ENCODE assay signal across 18 cellular contexts in genomic region chr2:239181074-239181581, GRCh38.
DNase-seq lines count a peak whose midpoint lies in the region; ATAC-seq, FAIRE-seq and TF ChIP-seq lines count a peak whose summit lies in the region.
"Had no signal": no experiment of that assay in that cellular context is flagged by ENCODE, and none has a peak within 500 bp of the region (broad histone marks: within the 10 kb centered on the region; RNA-seq: fewer than 3 reads in every experiment).

No MANE protein-coding gene starts in this region.

- no peak overlapping the region for H3K4me2 ChIP-seq in HepG2 (ENCODE audit: low read depth, low read length)

- no peak overlapping the region for H3K4me3 Mint-ChIP-seq in type B pancreatic cell
- H3K4me3 Mint-ChIP-seq: natural killer cell treated with Interleukin-12 subunit alpha and Interleukin-12 subunit beta and Interleukin-15 and Interleukin-18, amount 100 ng/mL, for 72 hours had no signal

- TF ChIP-seq CTCF in HepG2 (CRISPR knock-in tag; IDR thresholded peaks at IDR 0.05): no peak
- no peak for TF ChIP-seq CTCF in type B pancreatic cell (conservative IDR thresholded peaks at IDR 0.05)

- H3K4me1 ChIP-seq in HepG2 (ENCODE audit: insufficient read depth, low read length): peaks cover 24% of the 10 kb centered on the region
- H3K4me1 ChIP-seq: colonic mucosa, SJCRH30, thyroid gland had no signal

- H3K36me3 Mint-ChIP-seq in type B pancreatic cell: peaks cover 22% of the 10 kb centered on the region

- no peak for FAIRE-seq in HepG2 (lab: Jason Lieb, UNC)
- FAIRE-seq: endometrium had no signal

- H3K36me3 ChIP-seq in HepG2 (replicated peaks in 1 of 2; ENCODE audit: control insufficient read depth in 1 of 2, insufficient read depth in 2 of 2, low read length in 2 of 2): peaks cover 9 to 24% of the 10 kb centered on the region in 2 experiments; a peak in 4 of 5 replicates
- H3K36me3 ChIP-seq: colonic mucosa, SJCRH30, thyroid gland had no signal

- no peaks in the 10 kb centered on the region for H3K9me3 ChIP-seq in HepG2 (ENCODE audit: low read length)
- H3K9me3 ChIP-seq: colonic mucosa, SJCRH30, thyroid gland had no signal

- no peaks in the 10 kb centered on the region for H3K9me3 Mint-ChIP-seq in type B pancreatic cell
- H3K9me3 Mint-ChIP-seq: natural killer cell treated with Interleukin-12 subunit alpha and Interleukin-12 subunit beta and Interleukin-15 and Interleukin-18, amount 100 ng/mL, for 72 hours had no signal

- CTCF ChIA-PET in HepG2 (lab: Yijun Ruan, JAX; ENCODE audit: low intra/inter-chr PET ratio, low total read pairs): no interaction called here

- H3K27me3 ChIP-seq in HepG2 (ENCODE audit: control insufficient read depth in 1 of 2, insufficient read depth in 2 of 2, low read length in 2 of 2): no peaks in the 10 kb centered on the region
- H3K27me3 ChIP-seq: colonic mucosa, SJCRH30, thyroid gland had no signal

- intact Hi-C loops in HepG2 (cut with micrococcal nuclease; ENCODE audit: unreplicated experiment): no loop called here

- no peaks in the 10 kb centered on the region for H3K27me3 Mint-ChIP-seq in type B pancreatic cell
- H3K27me3 Mint-ChIP-seq: natural killer cell treated with Interleukin-12 subunit alpha and Interleukin-12 subunit beta and Interleukin-15 and Interleukin-18, amount 100 ng/mL, for 72 hours had no signal

- no peak overlapping the region for H2AFZ ChIP-seq in HepG2 (ENCODE audit: low read length)

- H4K20me1 ChIP-seq in HepG2 (ENCODE audit: insufficient read depth, low read length): no peaks in the 10 kb centered on the region

- H3K79me2 ChIP-seq in HepG2 (ENCODE audit: insufficient read depth, low read length): no peaks in the 10 kb centered on the region

- POLR2A ChIA-PET in HepG2 (lab: Yijun Ruan, JAX): no interaction called here

- TF ChIP-seq POLR2A in HepG2 (IDR thresholded peaks at IDR 0.05; ENCODE audit: insufficient read depth in 1 of 2, low read depth in 2 of 2, low read length in 2 of 2): no peak

- peak; percentile 57 for DNase-seq in activated effector memory CD4-positive, alpha-beta T cell treated with anti-CD3 and anti-CD28 coated beads, Interleukin-2, amount 50 U/mL, for 16 hours
- no peak for DNase-seq in activated effector memory CD4-positive, alpha-beta T cell treated with Interleukin-2 at 50 U/mL for 16 hours
- peak; percentile 72 for DNase-seq in NCI-H345 (lab: John Stamatoyannopoulos, UW)
- DNase-seq in HepG2 (ENCODE audit: low spot score): no peak
- DNase-seq in type B pancreatic cell (ENCODE audit: extremely low spot score, unreplicated experiment): peak; percentile 62
- DNase-seq in GM03348 (ENCODE audit: low spot score): no peak
- DNase-seq in SW480 (ENCODE audit: low spot score): no peak
- DNase-seq: activated CD4-positive, CD25-positive, alpha-beta regulatory T cell; colonic mucosa; hippocampal formation; mesendoderm; NCI-H1694 treated with DMSO at 0.1 percent for 48 hours; SJCRH30 had no signal

- ATAC-seq in HepG2: no peak; the same call in 2 of the 3 replicates
- no peak for ATAC-seq in HG02763 (IDR thresholded peaks at IDR 0.05; ENCODE audit: unreplicated experiment)
- ATAC-seq: natural killer cell treated with Interleukin-12 subunit alpha and Interleukin-12 subunit beta and Interleukin-15 and Interleukin-18, amount 100 ng/mL, for 72 hours had no signal

- no peak overlapping the region for H3K27ac ChIP-seq in HepG2 (ENCODE audit: extremely low read length, insufficient read depth, low read length)
- H3K27ac ChIP-seq: C4-2B, colonic mucosa, SJCRH30, thyroid gland had no signal

- WGBS in HepG2 (ENCODE audit: low lambda C conversion rate): 96% methylated on average over 7 of the region's 10 CpGs

- TF ChIP-seq EP300 in HepG2 (IDR thresholded peaks at IDR 0.05; ENCODE audit: low read depth in 2 of 2, low read length in 2 of 2) (no peak), HepG2 (CRISPR knock-in tag; IDR thresholded peaks at IDR 0.05; ENCODE audit: borderline replicate concordance) (no peak)

- BruUV-seq in HepG2 (replicated peaks; lab: Mats Ljungman, UMichigan): no TSS peak

- TF ChIP-seq RAD21 in HepG2 (CRISPR knock-in tag; IDR thresholded peaks at IDR 0.05): no peak

- no peak overlapping the region for H3K9ac ChIP-seq in HepG2 (ENCODE audit: insufficient read depth, low read depth, low read length)

- H3K27ac Mint-ChIP-seq in type B pancreatic cell: peak overlapping the region; percentile 99
- H3K27ac Mint-ChIP-seq: natural killer cell treated with Interleukin-12 subunit alpha and Interleukin-12 subunit beta and Interleukin-15 and Interleukin-18, amount 100 ng/mL, for 72 hours had no signal

- in situ Hi-C loops in HepG2 (cut with HindIII; ENCODE audit: extremely low pct_ligation_motif_present, low pct_unique_long_range_greater_than_20kb): no loop called here

- no peak overlapping the region for H3K4me3 ChIP-seq in HepG2 (replicated peaks in 1 of 3; ENCODE audit: insufficient read depth in 1 of 3, low read depth in 2 of 3, low read length in 3 of 3)
- H3K4me3 ChIP-seq: colonic mucosa, SJCRH30, thyroid gland had no signal

- H3K4me1 Mint-ChIP-seq in type B pancreatic cell (ENCODE audit: unreplicated experiment): peaks cover 25% of the 10 kb centered on the region

TF ChIP-seq in HepG2, 621 proteins besides CTCF, POLR2A, EP300 and RAD21:
- 0 out of 2 replicates have a peak, but pooled peaks have one; percentile 33 for TF ChIP-seq ZFP91 (CRISPR knock-in tag; IDR thresholded peaks at IDR 0.05; ENCODE audit: borderline replicate concordance)
- TF ChIP-seq ZNF570 (CRISPR knock-in tag; IDR thresholded peaks at IDR 0.05; ENCODE audit: borderline replicate concordance): no peak
- TF ChIP-seq MIER2 (CRISPR knock-in tag; IDR thresholded peaks at IDR 0.05): no peak
- no peak for TF ChIP-seq ZNF761 (CRISPR knock-in tag; conservative IDR thresholded peaks at IDR 0.05)
- TF ChIP-seq ZNF780A (CRISPR knock-in tag; IDR thresholded peaks at IDR 0.05): no peak
- no peak for TF ChIP-seq SSRP1 (CRISPR knock-in tag; IDR thresholded peaks at IDR 0.05)
- TF ChIP-seq MTF2 (CRISPR knock-in tag; IDR thresholded peaks at IDR 0.05; ENCODE audit: borderline replicate concordance): no peak
- TF ChIP-seq ZKSCAN5 (CRISPR knock-in tag; IDR thresholded peaks at IDR 0.05): no peak
- no peak for TF ChIP-seq ELF4 (CRISPR knock-in tag; IDR thresholded peaks at IDR 0.05; ENCODE audit: borderline replicate concordance)

Comparison
In these comparisons a context has a peak if more than half of its experiments do, and no peak if none do; other contexts are left out.
1. DNase-seq: peak in activated effector memory CD4-positive, alpha-beta T cell treated with anti-CD3 and anti-CD28 coated beads, Interleukin-2, amount 50 U/mL, for 16 hours (single experiment), NCI-H345 (single experiment) and type B pancreatic cell (single experiment); none in activated effector memory CD4-positive, alpha-beta T cell treated with Interleukin-2 at 50 U/mL for 16 hours (single experiment), HepG2 (single experiment), GM03348 (single experiment) and SW480 (single experiment).